ENCODE assay signal across 31 cellular contexts in genomic region chr5:11128021-11128420, GRCh38.
"Had no signal": no experiment of that assay in that cellular context is flagged by ENCODE, and none has a peak within 500 bp of the region (broad histone marks: within the 10 kb centered on the region; RNA-seq: fewer than 3 reads in every experiment).

No MANE protein-coding gene starts in this region.

- H3K27me3 Mint-ChIP-seq: activated CD8-positive, alpha-beta T cell treated with anti-CD3 and anti-CD28 coated beads for 36 hours; activated T-helper 17 cell treated with anti-CD3 and anti-CD28 coated beads, Interleukin-2, amount 50 U/mL, for 72 hours had no signal

- ATAC-seq: activated CD8-positive, alpha-beta T cell treated with anti-CD3 and anti-CD28 coated beads for 36 hours; activated T-cell treated with anti-CD3 and anti-CD28 coated beads, Interleukin-2, amount 50 U/mL, for 4 hours; activated T-helper 17 cell treated with anti-CD3 and anti-CD28 coated beads, Interleukin-2, amount 50 U/mL, for 72 hours; esophagus mucosa; heart left ventricle; left lung; lower lobe of right lung; naive thymus-derived CD8-positive, alpha-beta T cell; pancreas; sciatic nerve; stimulated activated effector memory CD8-positive, alpha-beta T cell treated with anti-CD3 and anti-CD28 coated beads, Interleukin-12 subunit alpha, Interleukin-12 subunit beta, amount 100 ng/mL, for 72 hours had no signal

- H3K9me3 Mint-ChIP-seq: activated CD8-positive, alpha-beta T cell treated with anti-CD3 and anti-CD28 coated beads for 36 hours; activated T-cell treated with anti-CD3 and anti-CD28 coated beads, Interleukin-2, amount 50 U/mL, for 4 hours; activated T-helper 17 cell treated with anti-CD3 and anti-CD28 coated beads, Interleukin-2, amount 50 U/mL, for 72 hours; endodermal cell; naive thymus-derived CD8-positive, alpha-beta T cell; stimulated activated effector memory CD8-positive, alpha-beta T cell treated with anti-CD3 and anti-CD28 coated beads, Interleukin-12 subunit alpha, Interleukin-12 subunit beta, amount 100 ng/mL, for 72 hours had no signal

- DNase-seq: activated CD4-positive, alpha-beta T cell treated with anti-CD3 and anti-CD28 coated beads, Interleukin-2, amount 50 U/mL, for 1 hour; activated CD4-positive, CD25-positive, alpha-beta regulatory T cell treated with anti-CD3 and anti-CD28 coated beads, Interleukin-2, amount 50 U/mL, for 72 hours; activated CD8-positive, alpha-beta T cell treated with anti-CD3 and anti-CD28 coated beads for 36 hours; activated gamma-delta T cell treated with Interleukin-2 at 50 U/mL for 16 hours; activated naive CD4-positive, alpha-beta T cell treated with anti-CD3 and anti-CD28 coated beads, Interleukin-2, amount 50 U/mL, for 16 hours; activated T-cell treated with anti-CD3 and anti-CD28 coated beads, Interleukin-2, amount 50 U/mL, for 4 hours; amniotic stem cell; brain microvascular endothelial cell; endodermal cell; foreskin fibroblast; heart left ventricle; hypothalamus; left lung; lower lobe of right lung; mesenchymal stem cell; naive thymus-derived CD8-positive, alpha-beta T cell; nucleus accumbens; pancreas; retina; stimulated activated CD4-positive, alpha-beta T cell treated with anti-CD3 and anti-CD28 coated beads, Interleukin-12 subunit alpha, Interleukin-12 subunit beta, amount 100 ng/mL, for 4 hours; stimulated activated CD4-positive, alpha-beta T cell treated with anti-CD3 and anti-CD28 coated beads, Interleukin-4, amount 100 ng/mL, for 24 hours; stomach; T1000; thyroid gland; upper lobe of left lung; WERI-Rb-1 had no signal

- H3K4me3 Mint-ChIP-seq: activated CD8-positive, alpha-beta T cell treated with anti-CD3 and anti-CD28 coated beads for 36 hours; activated T-cell treated with anti-CD3 and anti-CD28 coated beads, Interleukin-2, amount 50 U/mL, for 4 hours; activated T-helper 17 cell treated with anti-CD3 and anti-CD28 coated beads, Interleukin-2, amount 50 U/mL, for 72 hours; endodermal cell; naive thymus-derived CD8-positive, alpha-beta T cell; neural crest cell; stimulated activated effector memory CD8-positive, alpha-beta T cell treated with anti-CD3 and anti-CD28 coated beads, Interleukin-12 subunit alpha, Interleukin-12 subunit beta, amount 100 ng/mL, for 72 hours had no signal

- H3K27ac Mint-ChIP-seq: activated CD8-positive, alpha-beta T cell treated with anti-CD3 and anti-CD28 coated beads for 36 hours; activated T-helper 17 cell treated with anti-CD3 and anti-CD28 coated beads, Interleukin-2, amount 50 U/mL, for 72 hours; endodermal cell; naive thymus-derived CD8-positive, alpha-beta T cell; stimulated activated effector memory CD8-positive, alpha-beta T cell treated with anti-CD3 and anti-CD28 coated beads, Interleukin-12 subunit alpha, Interleukin-12 subunit beta, amount 100 ng/mL, for 72 hours had no signal

- H3K4me1 Mint-ChIP-seq: activated T-helper 17 cell treated with anti-CD3 and anti-CD28 coated beads, Interleukin-2, amount 50 U/mL, for 72 hours; endodermal cell; naive thymus-derived CD8-positive, alpha-beta T cell; stimulated activated effector memory CD8-positive, alpha-beta T cell treated with anti-CD3 and anti-CD28 coated beads, Interleukin-12 subunit alpha, Interleukin-12 subunit beta, amount 100 ng/mL, for 72 hours had no signal
